Comparison of ENCODE assay signal across 13 cellular contexts in the genomic region with DNA sequence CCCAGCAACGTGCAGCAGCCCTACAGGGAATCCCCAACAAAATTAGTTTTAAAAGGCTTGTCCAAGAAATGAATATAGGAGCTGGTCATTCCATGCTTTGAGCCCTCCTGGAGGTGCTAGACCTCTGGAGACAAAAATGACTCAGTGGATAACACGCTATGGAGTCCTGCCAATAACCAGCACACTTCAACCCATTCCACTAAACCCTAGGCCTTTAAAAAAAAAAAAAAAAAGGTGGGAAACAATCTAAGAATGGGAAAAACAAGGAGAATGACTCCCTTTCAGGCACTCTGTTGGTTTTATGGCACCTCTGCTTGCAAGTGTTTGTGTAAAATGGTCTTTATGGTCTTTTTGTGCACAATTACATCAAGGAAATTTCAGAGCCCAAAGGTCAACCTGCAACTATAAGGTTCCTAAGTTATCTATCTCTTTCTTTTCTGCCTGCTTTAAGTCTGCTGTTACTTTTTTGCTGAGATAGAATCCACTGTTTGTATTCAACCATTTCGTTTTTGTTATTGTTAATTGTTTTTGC. TPM values are rescaled to one million over a fixed set of nuclear protein-coding genes. Genes with fewer than 3 reads are reported as not detected.
DNase-seq lines count a peak whose midpoint lies in the region; ATAC-seq and TF ChIP-seq lines count a peak whose summit lies in the region.
"Had no signal": no experiment of that assay in that cellular context is flagged by ENCODE, and none has a peak within 500 bp of the region (broad histone marks: within the 10 kb centered on the region; RNA-seq: fewer than 3 reads in every experiment).

No MANE protein-coding gene starts in this region.

- no peaks in the 10 kb centered on the region for H3K9me2 ChIP-seq in MM.1S (replicated peaks; ENCODE audit: insufficient read depth, low read length)

- 0 out of 2 replicates have a peak, but pooled peaks cover 4% of the 10 kb centered on the region for H3F3A ChIP-seq in MM.1S (ENCODE audit: insufficient read depth, low read length)

- intact Hi-C loops in mucosa of descending colon (cut with DNase I, micrococcal nuclease), result no loop called here

- DNase-seq in EH (ENCODE audit: low read depth), result peak; percentile 22
- peak; percentile 54 to 90 for DNase-seq in cardiac fibroblast (ENCODE audit: low read depth in 2 of 2)
- DNase-seq in mucosa of descending colon, result peak in 1 of 3 donors; percentile 51
- DNase-seq in foreskin melanocyte, result no peak
- no peak for DNase-seq in MM.1S
- DNase-seq: activated T-cell treated with anti-CD3 and anti-CD28 coated beads, Interleukin-2, amount 50 U/mL, for 1 hour; AML-193; NCI-H510A treated with DMSO at 0.1 percent for 48 hours; occipital lobe had no signal

- no peak overlapping the region for H3K4me2 ChIP-seq in MM.1S (ENCODE audit: low read depth, low read length)

- no peak overlapping the region for H2AFZ ChIP-seq in MM.1S (ENCODE audit: low read length)

- H3K27me3 ChIP-seq in MM.1S (replicated peaks; ENCODE audit: insufficient read depth, low read length), result no peaks in the 10 kb centered on the region
- H3K27me3 ChIP-seq: thyroid gland had no signal

- H3K27ac ChIP-seq in MM.1S (ENCODE audit: low read length), result no peak overlapping the region
- H3K27ac ChIP-seq: thyroid gland had no signal

- peak; percentile 3 for ATAC-seq in HG03442 (IDR thresholded peaks at IDR 0.05; ENCODE audit: unreplicated experiment)
- ATAC-seq in mucosa of descending colon, result peak; percentile 89
- no peak for ATAC-seq in GM18861 (IDR thresholded peaks at IDR 0.05; ENCODE audit: unreplicated experiment)
- ATAC-seq in GM19455 (IDR thresholded peaks at IDR 0.05; ENCODE audit: unreplicated experiment), result no peak

- TF ChIP-seq CTCF in cardiac fibroblast (IDR thresholded peaks at IDR 0.05; ENCODE audit: low read depth, low read length) (no peak), mucosa of descending colon (IDR thresholded peaks at IDR 0.05) (no peak), MM.1S (IDR thresholded peaks at IDR 0.05; ENCODE audit: low read length) (no peak)

- H3K79me2 ChIP-seq in MM.1S (ENCODE audit: low read length), result peaks cover 76% of the 10 kb centered on the region

- H3K4me1 ChIP-seq in mucosa of descending colon (ENCODE audit: low read depth) (peaks cover 13% of the 10 kb centered on the region), MM.1S (ENCODE audit: low read length) (no peaks in the 10 kb centered on the region)

- H4K20me1 ChIP-seq in MM.1S (ENCODE audit: insufficient read depth, low read length), result 0 out of 2 replicates have a peak, but pooled peaks cover 2% of the 10 kb centered on the region

- H3K36me3 ChIP-seq in mucosa of descending colon (ENCODE audit: low read depth) (no peaks in the 10 kb centered on the region), MM.1S (replicated peaks; ENCODE audit: insufficient read depth, low read length) (no peaks in the 10 kb centered on the region)
- H3K36me3 ChIP-seq: thyroid gland had no signal

- H3K9me3 ChIP-seq in mucosa of descending colon, result peaks cover 6% of the 10 kb centered on the region
- peaks cover 2% of the 10 kb centered on the region; the same call in 1 of the 2 replicates for H3K9me3 ChIP-seq in MM.1S (replicated peaks; ENCODE audit: insufficient read depth, low read length)
- H3K9me3 ChIP-seq: thyroid gland had no signal

- peak overlapping the region in 1 of 2 donors; percentile 2 for H3K4me3 ChIP-seq in cardiac fibroblast (replicated peaks in 1 of 2; ENCODE audit: low read depth in 2 of 2, low read length in 2 of 2)
- H3K4me3 ChIP-seq in mucosa of descending colon, result no peak overlapping the region
- no peak overlapping the region for H3K4me3 ChIP-seq in MM.1S (ENCODE audit: low read length)
- H3K4me3 ChIP-seq: thyroid gland had no signal

- H3K9ac ChIP-seq in MM.1S (ENCODE audit: low read length), result no peak overlapping the region

RNA-seq across cellular contexts. Expression of gene AVL9, which starts 21.3 kb away (rescaled TPM):
- 10 to 100 TPM; 56.7 to 81.2 (median 74.5) TPM for total RNA-seq in mucosa of descending colon

RNA-seq across cellular contexts. Expression of gene LSM5, which starts 26.4 kb away (rescaled TPM):
- 10 to 100 TPM; 27.2 to 44.0 (median 30.2) TPM for total RNA-seq in mucosa of descending colon

Comparison
In these comparisons a context has a peak if more than half of its experiments do, and no peak if none do; other contexts are left out.
1. DNase-seq: peak in EH (single experiment) and cardiac fibroblast (2 of 2); none in foreskin melanocyte (single experiment) and MM.1S (single experiment).
2. ATAC-seq: peak in HG03442 (single experiment) and mucosa of descending colon (single experiment); none in GM18861 (single experiment) and GM19455 (single experiment).